Comparison of ENCODE assay signal across 1 cellular context in the genomic region with DNA sequence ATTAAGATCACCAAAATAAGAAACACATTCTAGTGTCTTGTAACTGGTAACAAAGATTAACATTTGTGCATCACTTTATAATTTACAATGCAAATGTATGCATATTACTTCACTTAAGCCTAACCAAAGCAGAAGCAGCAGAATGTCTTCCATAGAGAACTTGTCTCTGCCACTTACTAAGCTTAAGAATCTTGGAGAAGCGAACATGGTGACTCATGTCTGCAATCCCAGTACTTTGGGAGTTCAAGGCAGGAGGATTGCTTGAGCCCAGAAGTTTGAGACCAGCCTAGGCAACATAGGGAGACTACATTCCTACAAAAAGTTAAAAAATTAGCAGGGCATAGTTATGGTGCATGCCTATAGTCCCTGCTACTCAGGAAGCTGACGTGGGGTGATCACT.
TF ChIP-seq lines count a peak whose summit lies in the region.

No MANE protein-coding gene starts in this region.

TF ChIP-seq in SK-N-SH, 30 proteins besides CTCF, POLR2A, EP300 and RAD21:
- TF ChIP-seq NFIC (IDR thresholded peaks at IDR 0.05; ENCODE audit: borderline replicate concordance) = no peak
- no peak for TF ChIP-seq JUND (IDR thresholded peaks at IDR 0.05)
- TF ChIP-seq RCOR1 (IDR thresholded peaks at IDR 0.05; ENCODE audit: low read length) = no peak
- no peak for TF ChIP-seq GATA2 (CRISPR knock-in tag; IDR thresholded peaks at IDR 0.05)
- no peak for TF ChIP-seq SIN3A (IDR thresholded peaks at IDR 0.05; ENCODE audit: borderline replicate concordance, low read depth, low read length)
- no peak for TF ChIP-seq POLR2AphosphoS5 (IDR thresholded peaks at IDR 0.05; ENCODE audit: low read depth, low read length)
- TF ChIP-seq RXRA (IDR thresholded peaks at IDR 0.05; ENCODE audit: borderline replicate concordance, low read depth) = no peak
- no peak for TF ChIP-seq FOSL2 (IDR thresholded peaks at IDR 0.05; ENCODE audit: borderline replicate concordance, low read depth)
- TF ChIP-seq ELF1 (IDR thresholded peaks at IDR 0.05) = no peak
- no peak for TF ChIP-seq TEAD4 (IDR thresholded peaks at IDR 0.05; ENCODE audit: borderline replicate concordance, insufficient read depth)
- TF ChIP-seq TAF1 (IDR thresholded peaks at IDR 0.05; ENCODE audit: borderline replicate concordance, low read depth, low read length) = no peak
- no peak for TF ChIP-seq GABPA (IDR thresholded peaks at IDR 0.05; ENCODE audit: low read depth)
- TF ChIP-seq, protein P1, sequence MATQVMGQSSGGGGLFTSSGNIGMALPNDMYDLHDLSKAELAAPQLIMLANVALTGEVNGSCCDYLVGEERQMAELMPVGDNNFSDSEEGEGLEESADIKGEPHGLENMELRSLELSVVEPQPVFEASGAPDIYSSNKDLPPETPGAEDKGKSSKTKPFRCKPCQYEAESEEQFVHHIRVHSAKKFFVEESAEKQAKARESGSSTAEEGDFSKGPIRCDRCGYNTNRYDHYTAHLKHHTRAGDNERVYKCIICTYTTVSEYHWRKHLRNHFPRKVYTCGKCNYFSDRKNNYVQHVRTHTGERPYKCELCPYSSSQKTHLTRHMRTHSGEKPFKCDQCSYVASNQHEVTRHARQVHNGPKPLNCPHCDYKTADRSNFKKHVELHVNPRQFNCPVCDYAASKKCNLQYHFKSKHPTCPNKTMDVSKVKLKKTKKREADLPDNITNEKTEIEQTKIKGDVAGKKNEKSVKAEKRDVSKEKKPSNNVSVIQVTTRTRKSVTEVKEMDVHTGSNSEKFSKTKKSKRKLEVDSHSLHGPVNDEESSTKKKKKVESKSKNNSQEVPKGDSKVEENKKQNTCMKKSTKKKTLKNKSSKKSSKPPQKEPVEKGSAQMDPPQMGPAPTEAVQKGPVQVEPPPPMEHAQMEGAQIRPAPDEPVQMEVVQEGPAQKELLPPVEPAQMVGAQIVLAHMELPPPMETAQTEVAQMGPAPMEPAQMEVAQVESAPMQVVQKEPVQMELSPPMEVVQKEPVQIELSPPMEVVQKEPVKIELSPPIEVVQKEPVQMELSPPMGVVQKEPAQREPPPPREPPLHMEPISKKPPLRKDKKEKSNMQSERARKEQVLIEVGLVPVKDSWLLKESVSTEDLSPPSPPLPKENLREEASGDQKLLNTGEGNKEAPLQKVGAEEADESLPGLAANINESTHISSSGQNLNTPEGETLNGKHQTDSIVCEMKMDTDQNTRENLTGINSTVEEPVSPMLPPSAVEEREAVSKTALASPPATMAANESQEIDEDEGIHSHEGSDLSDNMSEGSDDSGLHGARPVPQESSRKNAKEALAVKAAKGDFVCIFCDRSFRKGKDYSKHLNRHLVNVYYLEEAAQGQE (IDR thresholded peaks at IDR 0.05; ENCODE audit: low read depth, low read length) = no peak
